In the genomic region with DNA sequence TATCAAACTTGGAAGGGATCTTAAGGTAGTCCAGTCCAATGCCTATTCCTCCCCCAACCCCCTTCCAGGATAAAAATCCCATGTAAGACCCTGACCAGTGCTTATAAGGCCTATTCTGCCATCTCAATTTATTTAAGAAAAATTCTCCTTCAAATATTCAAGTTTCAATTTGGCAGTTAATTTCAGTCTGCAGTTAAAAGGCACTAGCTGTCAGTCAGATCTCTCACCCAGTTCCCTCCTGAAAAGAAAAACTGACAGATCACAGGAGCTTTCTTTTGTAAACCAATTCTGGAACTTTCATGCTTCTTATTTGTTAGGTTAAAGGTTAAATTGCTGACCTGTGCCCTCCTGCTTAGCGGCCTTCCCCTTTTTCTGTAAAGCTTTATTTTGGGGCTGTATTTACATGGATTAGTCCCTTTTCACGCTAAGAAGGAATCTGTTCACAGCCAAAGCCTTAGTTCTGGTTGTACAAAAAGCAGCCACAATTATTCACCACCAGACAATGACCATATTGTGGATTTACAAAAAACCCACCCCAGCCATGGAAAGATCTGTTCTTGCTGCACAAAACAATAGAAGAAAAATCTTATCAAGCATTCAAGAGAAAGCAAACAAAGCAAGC, we compare ENCODE assay signal across 27 cellular contexts.
DNase-seq lines count a peak whose midpoint lies in the region; ATAC-seq and TF ChIP-seq lines count a peak whose summit lies in the region.
"Had no signal": no experiment of that assay in that cellular context is flagged by ENCODE, and none has a peak within 500 bp of the region (broad histone marks: within the 10 kb centered on the region; RNA-seq: fewer than 3 reads in every experiment).

No MANE protein-coding gene starts in this region.

- no peaks in the 10 kb centered on the region for H4K20me1 ChIP-seq in H9 (ENCODE audit: control insufficient read depth, insufficient read depth, insufficient read length)

- no peak overlapping the region for H3K14ac ChIP-seq in H9 (ENCODE audit: insufficient read depth, low read length)

- no peak overlapping the region for H4K5ac ChIP-seq in H9 (ENCODE audit: insufficient read length, low read depth, low read length)

- no peak overlapping the region for H2BK5ac ChIP-seq in H9 (ENCODE audit: insufficient read length, low read length)

- DNase-seq in H9 = no peak
- peak; percentile 59 for DNase-seq in astrocyte of the hippocampus (ENCODE audit: low read depth, low spot score)
- peak; percentile 66 for DNase-seq in pons (ENCODE audit: low spot score)
- DNase-seq in NCI-H146 treated with DMSO at 0.1 percent for 48 hours (lab: John Stamatoyannopoulos, UW; ENCODE audit: unreplicated experiment) = no peak
- DNase-seq in SKM-1 treated with dmso at 0.1 percent for 144 hours (lab: John Stamatoyannopoulos, UW; ENCODE audit: unreplicated experiment) = no peak
- DNase-seq: ACHN; activated CD4-positive, alpha-beta T cell treated with anti-CD3 and anti-CD28 coated beads for 36 hours; activated naive CD4-positive, alpha-beta T cell treated with anti-CD3 and anti-CD28 coated beads, Interleukin-2, amount 10 ng/mL, durations not matched to agents 7 days and 5 days; activated T-cell treated with anti-CD3 and anti-CD28 coated beads, Interleukin-2, amount 50 U/mL, for 72 hours; amygdala; effector memory CD8-positive, alpha-beta T cell; gastrocnemius medialis; islet precursor cell; NCI-H1092 treated with DMSO at 0.1 percent for 48 hours; NCI-H2029 treated with DMSO at 0.1 percent for 48 hours; NCI-H446; pancreas; PC-9; SHP77 treated with DMSO at 0.1 percent for 48 hours; T-helper 1 cell had no signal

- peaks cover 7% of the 10 kb centered on the region; the same call in 1 of the 2 replicates for H3K4me1 ChIP-seq in H9 (ENCODE audit: insufficient read depth, low read length)
- H3K4me1 ChIP-seq: pancreas had no signal

- no peak overlapping the region for H3K27ac ChIP-seq in H9 (ENCODE audit: insufficient read length, low read depth, low read length)
- peak overlapping the region; percentile 13 for H3K27ac ChIP-seq in layer of hippocampus (ENCODE audit: low read depth, low read length)
- H3K27ac ChIP-seq: esophagus muscularis mucosa, gastrocnemius medialis, pancreas, PC-9 had no signal

- peak overlapping the region in 2 of 3 experiments; percentile 27 to 53; a peak in 3 of 7 replicates for H3K27ac Mint-ChIP-seq in H9
- H3K27ac Mint-ChIP-seq: activated CD4-positive, alpha-beta T cell treated with anti-CD3 and anti-CD28 coated beads for 36 hours; activated naive CD4-positive, alpha-beta T cell treated with anti-CD3 and anti-CD28 coated beads, Interleukin-2, amount 10 ng/mL, durations not matched to agents 7 days and 5 days; activated T-cell treated with anti-CD3 and anti-CD28 coated beads, Interleukin-2, amount 50 U/mL, for 72 hours; effector memory CD8-positive, alpha-beta T cell had no signal

- H2BK12ac ChIP-seq in H9 (ENCODE audit: insufficient read length, low read depth, low read length) = no peak overlapping the region

- ATAC-seq in GM19324 (IDR thresholded peaks at IDR 0.05; ENCODE audit: low FRiP score, unreplicated experiment) = no peak
- ATAC-seq in HG03039 (IDR thresholded peaks at IDR 0.05; ENCODE audit: unreplicated experiment) = no peak
- ATAC-seq: activated CD4-positive, alpha-beta T cell treated with anti-CD3 and anti-CD28 coated beads for 36 hours; activated T-cell treated with anti-CD3 and anti-CD28 coated beads, Interleukin-2, amount 50 U/mL, for 72 hours; effector memory CD8-positive, alpha-beta T cell; gastrocnemius medialis; pancreas; sciatic nerve had no signal

- H3K79me2 ChIP-seq in H9 (ENCODE audit: insufficient read depth, low read length) = no peaks in the 10 kb centered on the region; the same call in 1 of the 2 replicates

- H3K27me3 ChIP-seq in H9 (ENCODE audit: insufficient read depth, low read length) (no peaks in the 10 kb centered on the region; the same call in 1 of the 2 replicates), layer of hippocampus (ENCODE audit: control insufficient read depth, insufficient read depth, low read length) (no peaks in the 10 kb centered on the region)
- H3K27me3 ChIP-seq: BLaER1 treated with 17β-estradiol and CSF1 and Interleukin-3, amounts not matched to agents 10 nM and 100 nM; esophagus muscularis mucosa; gastrocnemius medialis; pancreas had no signal

- H3K36me3 Mint-ChIP-seq in H9 (ENCODE audit: insufficient read depth in 1 of 3, low read depth in 3 of 3) = peaks cover 12 to 16% (median 13%) of the 10 kb centered on the region in 3 experiments

- H2AK5ac ChIP-seq in H9 (ENCODE audit: insufficient read length, low read length) = no peak overlapping the region

- no peak overlapping the region for H3K23ac ChIP-seq in H9 (ENCODE audit: insufficient read length, low read depth, low read length)

- peaks cover 68 to 71% of the 10 kb centered on the region in 2 experiments for H3K4me1 Mint-ChIP-seq in H9

- no peak overlapping the region for H3K4me2 ChIP-seq in H9 (ENCODE audit: insufficient read depth, insufficient read length, low read length)
- H3K4me2 ChIP-seq: PC-9 had no signal

- no peak overlapping the region for H2AFZ ChIP-seq in H9 (ENCODE audit: low read length)
- H2AFZ ChIP-seq: PC-9 had no signal

- no peak for TF ChIP-seq CTCF in H9 (conservative IDR thresholded peaks at IDR 0.05)

- H3K56ac ChIP-seq in H9 (ENCODE audit: insufficient read length, low read depth, low read length) = no peak overlapping the region

- no peak overlapping the region for H4K91ac ChIP-seq in H9 (ENCODE audit: insufficient read length, low read depth, low read length)

- H3T11ph ChIP-seq in H9 (ENCODE audit: low read length) = no peak overlapping the region

- WGBS in H9 (ENCODE audit: extremely low coverage, insufficient read length, low lambda C conversion rate) = no CpG with 5 or more reads among the region's 2 CpGs

- H4K8ac ChIP-seq in H9 (replicated peaks; ENCODE audit: insufficient read length, low read depth, low read length) = no peak overlapping the region

- H3K4me3 Mint-ChIP-seq in H9 = peak overlapping the region in 1 of 2 experiments; percentile 40; a peak in 2 of 5 replicates
- H3K4me3 Mint-ChIP-seq: activated CD4-positive, alpha-beta T cell treated with anti-CD3 and anti-CD28 coated beads for 36 hours; activated naive CD4-positive, alpha-beta T cell treated with anti-CD3 and anti-CD28 coated beads, Interleukin-2, amount 10 ng/mL, durations not matched to agents 7 days and 5 days; activated T-cell treated with anti-CD3 and anti-CD28 coated beads, Interleukin-2, amount 50 U/mL, for 72 hours; central memory CD8-positive, alpha-beta T cell; effector memory CD8-positive, alpha-beta T cell had no signal

- peaks cover 72% of the 10 kb centered on the region for H3K27me3 Mint-ChIP-seq in H9 (ENCODE audit: low read depth)
- H3K27me3 Mint-ChIP-seq: activated CD4-positive, alpha-beta T cell treated with anti-CD3 and anti-CD28 coated beads for 36 hours; activated naive CD4-positive, alpha-beta T cell treated with anti-CD3 and anti-CD28 coated beads, Interleukin-2, amount 10 ng/mL, durations not matched to agents 7 days and 5 days; central memory CD8-positive, alpha-beta T cell; effector memory CD8-positive, alpha-beta T cell had no signal

- H3K23me2 ChIP-seq in H9 (ENCODE audit: insufficient read length, low read depth, low read length, poor library complexity, severe bottlenecking) = no peaks in the 10 kb centered on the region

- H3K18ac ChIP-seq in H9 (ENCODE audit: insufficient read length, low read depth, low read length) = no peak overlapping the region

- no peak overlapping the region for H3K4ac ChIP-seq in H9 (ENCODE audit: low read depth, low read length)

- H3K79me1 ChIP-seq in H9 (ENCODE audit: insufficient read depth, low read depth, low read length, poor library complexity, severe bottlenecking) = peaks cover 3% of the 10 kb centered on the region

- H2BK20ac ChIP-seq in H9 (ENCODE audit: low read depth, low read length, poor library complexity, severe bottlenecking) = no peak overlapping the region

- H2BK120ac ChIP-seq in H9 (ENCODE audit: low read depth, low read length, poor library complexity, severe bottlenecking) = no peak overlapping the region

- no peaks in the 10 kb centered on the region for H3K9me3 ChIP-seq in H9 (ENCODE audit: control insufficient read depth, low read depth, low read length)
- H3K9me3 ChIP-seq: esophagus muscularis mucosa, gastrocnemius medialis, pancreas had no signal

- no peak overlapping the region for H2BK15ac ChIP-seq in H9 (ENCODE audit: low read depth, low read length)

- no peak overlapping the region for H3K9ac ChIP-seq in H9 (ENCODE audit: extremely low read depth, insufficient read length, low read length)
- H3K9ac ChIP-seq: BLaER1 treated with 17β-estradiol and CSF1 and Interleukin-3, amounts not matched to agents 10 nM and 100 nM had no signal

- H3K9me3 Mint-ChIP-seq in H9 = peaks cover 2 to 4% of the 10 kb centered on the region in 2 experiments; a peak in 3 of 5 replicates
- H3K9me3 Mint-ChIP-seq: activated naive CD4-positive, alpha-beta T cell treated with anti-CD3 and anti-CD28 coated beads, Interleukin-2, amount 10 ng/mL, durations not matched to agents 7 days and 5 days; central memory CD8-positive, alpha-beta T cell; effector memory CD8-positive, alpha-beta T cell had no signal

Comparison
In these comparisons a context has a peak if more than half of its experiments do, and no peak if none do; other contexts are left out.
1. DNase-seq: peak in astrocyte of the hippocampus (single experiment) and pons (single experiment); none in H9 (single experiment), NCI-H146 treated with DMSO at 0.1 percent for 48 hours (single experiment) and SKM-1 treated with dmso at 0.1 percent for 144 hours (single experiment).